Comparison of ENCODE assay signal across 19 cellular contexts in genomic region chr1:104120488-104120887, GRCh38.
A peak's percentile ranks its signal among the peaks of the same experiment; 100 is the strongest.
DNase-seq lines count a peak whose midpoint lies in the region; ATAC-seq, FAIRE-seq and TF ChIP-seq lines count a peak whose summit lies in the region.
"Had no signal": no experiment of that assay in that cellular context is flagged by ENCODE, and none has a peak within 500 bp of the region (broad histone marks: within the 10 kb centered on the region; RNA-seq: fewer than 3 reads in every experiment).

No MANE protein-coding gene starts in this region.

- FAIRE-seq in kidney (lab: Jason Lieb, UNC), result no peak

- DNase-seq in ACHN (peak; percentile 10), GM23338 (ENCODE audit: low spot score) (peak; percentile 16), PC-9 (no peak), hepatocyte (ENCODE audit: low spot score) (no peak), kidney (no peak)
- no peak for DNase-seq in activated CD8-positive, alpha-beta T cell treated with anti-CD3 and anti-CD28 coated beads for 36 hours
- DNase-seq: activated CD4-positive, alpha-beta T cell treated with anti-CD3 and anti-CD28 coated beads, Interleukin-2, amount 10 ng/mL, durations not matched to agents 24 days and 14 days; AML-193; body of pancreas; naive thymus-derived CD4-positive, alpha-beta T cell; NCI-H1930; NCI-H446 treated with DMSO at 0.1 percent for 48 hours; posterior cingulate gyrus; Right ventricle myocardium superior; stimulated activated CD4-positive, alpha-beta T cell treated with anti-CD3 and anti-CD28 coated beads, Interleukin-2, amount 100 ng/mL, for 24 hours; stimulated activated naive B cell treated with anti-CD40 and anti-IgM and Interleukin-4, amounts not matched to agents 10 μg/mL and 1 μg/mL and 100 μg/mL, for 72 hours had no signal

- H3K9me3 Mint-ChIP-seq in GM23338, result no peaks in the 10 kb centered on the region
- H3K9me3 Mint-ChIP-seq in activated CD8-positive, alpha-beta T cell treated with anti-CD3 and anti-CD28 coated beads for 36 hours, result peaks cover 5% of the 10 kb centered on the region
- H3K9me3 Mint-ChIP-seq: activated CD4-positive, alpha-beta T cell treated with anti-CD3 and anti-CD28 coated beads, Interleukin-2, amount 10 ng/mL, durations not matched to agents 24 days and 14 days; IgD-negative memory B cell; stimulated activated naive B cell treated with anti-CD40 and anti-IgM and Interleukin-4, amounts not matched to agents 10 μg/mL and 1 μg/mL and 100 μg/mL, for 72 hours had no signal

- H3F3A ChIP-seq in GM23338 (replicated peaks; ENCODE audit: low read depth) (no peaks in the 10 kb centered on the region), PC-9 (ENCODE audit: insufficient read depth, low read depth) (no peaks in the 10 kb centered on the region)

- peak in 1 of 2 experiments; percentile 66; a peak in 3 of 4 replicates for TF ChIP-seq CTCF in GM23338 (conservative IDR thresholded peaks at IDR 0.05; ENCODE audit: low read depth in 2 of 2)
- peak; percentile 53; the same call in 1 of the 2 replicates for TF ChIP-seq CTCF in PC-9 (conservative IDR thresholded peaks at IDR 0.05)
- TF ChIP-seq CTCF in hepatocyte (IDR thresholded peaks at IDR 0.05; ENCODE audit: poor library complexity), result peak; percentile 39
- TF ChIP-seq CTCF in activated CD8-positive, alpha-beta T cell treated with anti-CD3 and anti-CD28 coated beads for 36 hours (IDR thresholded peaks at IDR 0.05), result no peak
- TF ChIP-seq CTCF in kidney (IDR thresholded peaks at IDR 0.05; ENCODE audit: borderline replicate concordance, extremely low read depth, insufficient read depth), result no peak

- H2AFZ ChIP-seq in GM23338 (no peak overlapping the region), PC-9 (no peak overlapping the region), hepatocyte (no peak overlapping the region)

- no TSS peak for BruUV-seq in PC-9 (replicated peaks; lab: Mats Ljungman, UMichigan)

- H3K4me3 Mint-ChIP-seq in GM23338, result no peak overlapping the region
- H3K4me3 Mint-ChIP-seq in activated CD8-positive, alpha-beta T cell treated with anti-CD3 and anti-CD28 coated beads for 36 hours, result no peak overlapping the region
- H3K4me3 Mint-ChIP-seq: activated CD4-positive, alpha-beta T cell treated with anti-CD3 and anti-CD28 coated beads, Interleukin-2, amount 10 ng/mL, durations not matched to agents 24 days and 14 days; IgD-negative memory B cell; naive thymus-derived CD4-positive, alpha-beta T cell; stimulated activated naive B cell treated with anti-CD40 and anti-IgM and Interleukin-4, amounts not matched to agents 10 μg/mL and 1 μg/mL and 100 μg/mL, for 72 hours had no signal

- no peak overlapping the region for H3K27ac ChIP-seq in GM23338 (ENCODE audit: low read depth)
- H3K27ac ChIP-seq in PC-9, result no peak overlapping the region
- H3K27ac ChIP-seq in hepatocyte, result no peak overlapping the region
- H3K27ac ChIP-seq in kidney (ENCODE audit: low read depth in 2 of 2, low read length in 2 of 2), result no peak overlapping the region
- H3K27ac ChIP-seq: body of pancreas, coronary artery had no signal

- H3K36me3 Mint-ChIP-seq in GM23338 (ENCODE audit: low read depth), result no peaks in the 10 kb centered on the region
- no peaks in the 10 kb centered on the region for H3K36me3 Mint-ChIP-seq in activated CD8-positive, alpha-beta T cell treated with anti-CD3 and anti-CD28 coated beads for 36 hours (ENCODE audit: low read depth)
- H3K36me3 Mint-ChIP-seq: IgD-negative memory B cell; naive thymus-derived CD4-positive, alpha-beta T cell; stimulated activated naive B cell treated with anti-CD40 and anti-IgM and Interleukin-4, amounts not matched to agents 10 μg/mL and 1 μg/mL and 100 μg/mL, for 72 hours had no signal

- in situ Hi-C loops in ACHN (cut with HindIII; ENCODE audit: low pct_ligation_motif_present, low pct_unique_long_range_greater_than_20kb, low sequenced_read_pairs), result no loop called here

- no peaks in the 10 kb centered on the region for H3K36me3 ChIP-seq in GM23338 (ENCODE audit: insufficient read depth)
- no peaks in the 10 kb centered on the region for H3K36me3 ChIP-seq in PC-9 (ENCODE audit: low read depth)
- no peaks in the 10 kb centered on the region for H3K36me3 ChIP-seq in hepatocyte (replicated peaks; ENCODE audit: insufficient read depth, low read depth)
- no peaks in the 10 kb centered on the region for H3K36me3 ChIP-seq in kidney (ENCODE audit: control insufficient read depth in 1 of 2, insufficient read depth in 2 of 2, low read length in 2 of 2)

- ATAC-seq in GM23338, result no peak
- ATAC-seq in activated CD8-positive, alpha-beta T cell treated with anti-CD3 and anti-CD28 coated beads for 36 hours, result no peak
- no peak for ATAC-seq in GM19455 (IDR thresholded peaks at IDR 0.05; ENCODE audit: unreplicated experiment)
- ATAC-seq: body of pancreas; naive thymus-derived CD4-positive, alpha-beta T cell; stimulated activated naive B cell treated with anti-CD40 and anti-IgM and Interleukin-4, amounts not matched to agents 10 μg/mL and 1 μg/mL and 100 μg/mL, for 72 hours had no signal

- H3K79me2 ChIP-seq in GM23338 (replicated peaks; ENCODE audit: insufficient read depth), result no peaks in the 10 kb centered on the region
- no peaks in the 10 kb centered on the region for H3K79me2 ChIP-seq in PC-9 (ENCODE audit: low read depth)
- H3K79me2 ChIP-seq in hepatocyte, result no peaks in the 10 kb centered on the region

- H3K9me3 ChIP-seq in PC-9 (ENCODE audit: insufficient read depth, low read depth) (no peaks in the 10 kb centered on the region), hepatocyte (ENCODE audit: low read depth) (no peaks in the 10 kb centered on the region), kidney (ENCODE audit: control insufficient read depth in 1 of 2, low read length in 2 of 2) (no peaks in the 10 kb centered on the region)
- H3K9me3 ChIP-seq: body of pancreas had no signal

- no peaks in the 10 kb centered on the region; the same call in 1 of the 2 replicates for H3K9me2 ChIP-seq in GM23338 (ENCODE audit: insufficient read depth)
- H3K9me2 ChIP-seq in PC-9 (ENCODE audit: insufficient read depth), result no peaks in the 10 kb centered on the region; the same call in 1 of the 2 replicates
- no peaks in the 10 kb centered on the region for H3K9me2 ChIP-seq in hepatocyte (replicated peaks; ENCODE audit: insufficient read depth)

- H3K4me2 ChIP-seq in GM23338, result no peak overlapping the region
- H3K4me2 ChIP-seq in PC-9, result no peak overlapping the region
- no peak overlapping the region for H3K4me2 ChIP-seq in hepatocyte

- intact Hi-C loops in PC-9 (cut with micrococcal nuclease; ENCODE audit: unreplicated experiment), result no loop called here
- intact Hi-C loops in activated CD8-positive, alpha-beta T cell treated with anti-CD3 and anti-CD28 coated beads for 36 hours (cut with micrococcal nuclease), result no loop called here
- intact Hi-C loops in kidney (cut with DNase I), result no loop called here

- no peaks in the 10 kb centered on the region for H3K27me3 Mint-ChIP-seq in GM23338 (ENCODE audit: insufficient read depth, low read depth, poor library complexity)
- H3K27me3 Mint-ChIP-seq in activated CD8-positive, alpha-beta T cell treated with anti-CD3 and anti-CD28 coated beads for 36 hours, result no peaks in the 10 kb centered on the region
- H3K27me3 Mint-ChIP-seq: activated CD4-positive, alpha-beta T cell treated with anti-CD3 and anti-CD28 coated beads, Interleukin-2, amount 10 ng/mL, durations not matched to agents 24 days and 14 days; IgD-negative memory B cell; naive thymus-derived CD4-positive, alpha-beta T cell; stimulated activated naive B cell treated with anti-CD40 and anti-IgM and Interleukin-4, amounts not matched to agents 10 μg/mL and 1 μg/mL and 100 μg/mL, for 72 hours had no signal

- H3K4me1 ChIP-seq in GM23338 (ENCODE audit: insufficient read depth) (0 out of 2 replicates have a peak, but pooled peaks cover 3% of the 10 kb centered on the region), PC-9 (replicated peaks; ENCODE audit: insufficient read depth) (no peaks in the 10 kb centered on the region), hepatocyte (ENCODE audit: insufficient read depth) (no peaks in the 10 kb centered on the region), kidney (ENCODE audit: control insufficient read depth in 1 of 2, insufficient read depth in 1 of 2, low read depth in 1 of 2, low read length in 2 of 2) (no peaks in the 10 kb centered on the region)
- H3K4me1 ChIP-seq: body of pancreas had no signal

- POLR2A ChIA-PET in PC-9 (lab: Charles Lee; ENCODE audit: unreplicated experiment), result no interaction called here
- POLR2A ChIA-PET in activated CD8-positive, alpha-beta T cell treated with anti-CD3 and anti-CD28 coated beads for 36 hours (lab: Charles Lee), result no interaction called here

- no peak overlapping the region for H3K27ac Mint-ChIP-seq in GM23338
- H3K27ac Mint-ChIP-seq in activated CD8-positive, alpha-beta T cell treated with anti-CD3 and anti-CD28 coated beads for 36 hours, result no peak overlapping the region
- H3K27ac Mint-ChIP-seq: activated CD4-positive, alpha-beta T cell treated with anti-CD3 and anti-CD28 coated beads, Interleukin-2, amount 10 ng/mL, durations not matched to agents 24 days and 14 days; IgD-negative memory B cell; naive thymus-derived CD4-positive, alpha-beta T cell; stimulated activated naive B cell treated with anti-CD40 and anti-IgM and Interleukin-4, amounts not matched to agents 10 μg/mL and 1 μg/mL and 100 μg/mL, for 72 hours had no signal

- H3K4me3 ChIP-seq in GM23338 (no peak overlapping the region), PC-9 (no peak overlapping the region), hepatocyte (no peak overlapping the region), kidney (ENCODE audit: low read length in 2 of 2) (no peak overlapping the region)
- H3K4me3 ChIP-seq: body of pancreas, coronary artery had no signal

- H3K27me3 ChIP-seq in GM23338 (ENCODE audit: insufficient read depth) (no peaks in the 10 kb centered on the region), PC-9 (ENCODE audit: insufficient read depth, low read depth) (no peaks in the 10 kb centered on the region), hepatocyte (no peaks in the 10 kb centered on the region)
- H3K27me3 ChIP-seq: body of pancreas had no signal

- H3K9ac ChIP-seq in kidney (ENCODE audit: low read length in 2 of 2), result no peak overlapping the region

- CTCF ChIA-PET in PC-9 (lab: Charles Lee), result no interaction called here
- CTCF ChIA-PET in activated CD8-positive, alpha-beta T cell treated with anti-CD3 and anti-CD28 coated beads for 36 hours (lab: Charles Lee), result no interaction called here

- H4K20me1 ChIP-seq in GM23338 (replicated peaks; ENCODE audit: insufficient read depth) (no peaks in the 10 kb centered on the region), PC-9 (ENCODE audit: insufficient read depth) (no peaks in the 10 kb centered on the region), hepatocyte (ENCODE audit: insufficient read depth, poor library complexity, severe bottlenecking) (no peaks in the 10 kb centered on the region)

- peaks cover 5% of the 10 kb centered on the region; the same call in 1 of the 3 replicates for H3K4me1 Mint-ChIP-seq in GM23338
- H3K4me1 Mint-ChIP-seq in activated CD8-positive, alpha-beta T cell treated with anti-CD3 and anti-CD28 coated beads for 36 hours (ENCODE audit: low read depth), result no peaks in the 10 kb centered on the region
- H3K4me1 Mint-ChIP-seq: activated CD4-positive, alpha-beta T cell treated with anti-CD3 and anti-CD28 coated beads, Interleukin-2, amount 10 ng/mL, durations not matched to agents 24 days and 14 days; naive thymus-derived CD4-positive, alpha-beta T cell; stimulated activated naive B cell treated with anti-CD40 and anti-IgM and Interleukin-4, amounts not matched to agents 10 μg/mL and 1 μg/mL and 100 μg/mL, for 72 hours had no signal

TF ChIP-seq in GM23338, 12 proteins besides CTCF, POLR2A, EP300 and RAD21 (continues in another document):
- TF ChIP-seq STAT1 (IDR thresholded peaks at IDR 0.05; ENCODE audit: unreplicated experiment), result no peak

Comparison
In these comparisons a context has a peak if more than half of its experiments do, and no peak if none do; other contexts are left out.
1. DNase-seq: peak in ACHN (single experiment) and GM23338 (single experiment); none in PC-9 (0 of 2), hepatocyte (single experiment), activated CD8-positive, alpha-beta T cell treated with anti-CD3 and anti-CD28 coated beads for 36 hours (single experiment) and kidney (single experiment).
2. CTCF ChIP-seq: peak in PC-9 (single experiment) and hepatocyte (single experiment); none in activated CD8-positive, alpha-beta T cell treated with anti-CD3 and anti-CD28 coated beads for 36 hours (single experiment) and kidney (single experiment).